ENCODE assay signal across 8 cellular contexts in the genomic region with DNA sequence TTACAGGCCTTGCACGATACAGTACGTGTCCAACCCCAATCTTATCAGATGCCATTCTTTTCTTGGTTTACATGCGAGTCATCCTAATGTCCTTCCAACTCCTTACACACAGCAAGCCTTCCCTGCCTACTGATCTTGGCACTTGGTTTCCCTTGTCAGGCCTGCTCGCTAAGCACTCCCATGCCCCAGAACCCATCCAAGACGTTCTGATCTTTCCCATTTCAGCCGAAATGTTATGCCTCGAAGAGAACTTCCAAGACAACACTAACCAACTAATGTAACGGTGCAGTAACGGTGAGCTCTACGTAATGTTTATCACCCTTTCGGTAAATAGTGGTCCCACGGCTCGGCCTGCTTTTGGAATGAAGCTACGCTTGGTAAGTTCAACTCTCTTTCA. TPM values are rescaled to one million over a fixed set of nuclear protein-coding genes. Genes with fewer than 3 reads are reported as not detected.
A peak's percentile ranks its signal among the peaks of the same experiment; 100 is the strongest.
DNase-seq lines count a peak whose midpoint lies in the region; ATAC-seq and TF ChIP-seq lines count a peak whose summit lies in the region.

No MANE protein-coding gene starts in this region.

- peak overlapping the region; percentile 75 for H3K27ac ChIP-seq in 22Rv1
- peak overlapping the region; percentile 66 for H3K27ac ChIP-seq in HCT116 (ENCODE audit: low read depth, low read length)

- BruUV-seq in HCT116 (replicated peaks; lab: Mats Ljungman, UMichigan), result TSS peak; percentile 63

- peak overlapping the region; percentile 96 for H3K9ac ChIP-seq in HCT116 (ENCODE audit: low read length)

- ATAC-seq in HCT116 (no peak), HG03432 (IDR thresholded peaks at IDR 0.05; ENCODE audit: unreplicated experiment) (no peak), GM21619 (IDR thresholded peaks at IDR 0.05; ENCODE audit: unreplicated experiment) (no peak)

- no peak overlapping the region for H2AFZ ChIP-seq in HCT116 (ENCODE audit: low read depth, low read length, poor library complexity, severe bottlenecking)

- H3K4me1 ChIP-seq in HCT116 (ENCODE audit: control insufficient read depth in 1 of 2, insufficient read depth in 2 of 2, low read length in 2 of 2), result peaks cover 9 to 20% of the 10 kb centered on the region in 2 experiments; a peak in 3 of 4 replicates

- no peak for TF ChIP-seq POLR2A in HCT116 (IDR thresholded peaks at IDR 0.05; ENCODE audit: borderline replicate concordance, extremely low read depth, insufficient read depth, insufficient read length)
- TF ChIP-seq POLR2A in lower leg skin (IDR thresholded peaks at IDR 0.05), result no peak

- H3K27me3 ChIP-seq in HCT116 (ENCODE audit: insufficient read depth, low read length), result no peaks in the 10 kb centered on the region

- 2 to 5% methylated on average over 14 of the region's 14 CpGs for WGBS in lower leg skin, 2 donors

- in situ Hi-C loops in astrocyte of the spinal cord (cut with HindIII; ENCODE audit: low sequenced_read_pairs), result no loop called here

- no peaks in the 10 kb centered on the region for H3K9me3 ChIP-seq in HCT116 (ENCODE audit: control insufficient read depth in 1 of 2, insufficient read depth in 1 of 2, low read depth in 1 of 2, low read length in 2 of 2)

- H3K4me3 ChIP-seq in HCT116 (replicated peaks in 1 of 2; ENCODE audit: low read depth in 1 of 2, low read length in 2 of 2) (peak overlapping the region; percentile 91 to 95), astrocyte of the spinal cord (ENCODE audit: low read depth, low read length) (peak overlapping the region; percentile 94), lower leg skin (ENCODE audit: low read depth, poor library complexity, severe bottlenecking) (peak overlapping the region; percentile 68)

- peak overlapping the region; percentile 79 for H3K4me2 ChIP-seq in HCT116 (ENCODE audit: low read length)

- intact Hi-C loops in HCT116 (cut with micrococcal nuclease) (no loop called here), lower leg skin (cut with DNase I; ENCODE audit: low total_unique reads) (no loop called here)

- peaks cover 29 to 38% of the 10 kb centered on the region in 2 experiments for H3K36me3 ChIP-seq in HCT116 (ENCODE audit: control insufficient read depth in 1 of 2, insufficient read depth in 2 of 2, low read length in 2 of 2)

- RAD21 ChIA-PET in HCT116 (lab: Charles Lee; ENCODE audit: low non-redundant PET in 1 of 2, low total read pairs in 2 of 2, uncharacterized antibody in 2 of 2, unreplicated experiment in 2 of 2), result no interaction called here

- no peak for TF ChIP-seq RAD21 in HCT116 (IDR thresholded peaks at IDR 0.05; ENCODE audit: low read depth)

- CTCF ChIA-PET in HCT116 (lab: Charles Lee), result interaction anchor here (0.9 to 1.4 kb wide), 3 partner anchors 11 to 164 kb away, joined by 3 to 4 read pairs (median 4); no protein-coding TSS in a partner anchor

- DNase-seq in HCT116 (ENCODE audit: low read depth, low spot score), result no peak
- DNase-seq in astrocyte of the spinal cord (ENCODE audit: low read depth, low spot score), result peak; percentile 31
- no peak for DNase-seq in lower leg skin (ENCODE audit: low spot score in 2 of 2)
- no peak for DNase-seq in HuH-7.5 (ENCODE audit: low spot score)
- DNase-seq in NCI-H2029 (lab: John Stamatoyannopoulos, UW), result no peak

- no peaks in the 10 kb centered on the region for H3K9me2 ChIP-seq in HCT116 (ENCODE audit: insufficient read depth)

- POLR2A ChIA-PET in HCT116 (lab: Charles Lee), result interaction anchor here (0.5 kb wide), 1 partner anchor 487 kb away, joined by 4 read pairs; no protein-coding TSS in a partner anchor

- TF ChIP-seq CTCF in 22Rv1 (IDR thresholded peaks at IDR 0.05), result no peak
- no peak for TF ChIP-seq CTCF in HCT116 (IDR thresholded peaks at IDR 0.05 in 2 of 3, conservative IDR thresholded peaks at IDR 0.05 in 1 of 3; ENCODE audit: borderline replicate concordance in 1 of 3, insufficient read depth in 1 of 3, low read depth in 2 of 3, low read length in 2 of 3)
- no peak for TF ChIP-seq CTCF in astrocyte of the spinal cord (IDR thresholded peaks at IDR 0.05; ENCODE audit: low read depth, low read length)
- no peak for TF ChIP-seq CTCF in lower leg skin (IDR thresholded peaks at IDR 0.05)

- H3K79me2 ChIP-seq in HCT116 (ENCODE audit: insufficient read depth, low read length), result peaks cover 56% of the 10 kb centered on the region

- H4K20me1 ChIP-seq in HCT116 (ENCODE audit: insufficient read depth), result no peaks in the 10 kb centered on the region

TF ChIP-seq in HCT116, 20 proteins besides CTCF, POLR2A, EP300 and RAD21 (continues in another document):
- TF ChIP-seq, protein P1, sequence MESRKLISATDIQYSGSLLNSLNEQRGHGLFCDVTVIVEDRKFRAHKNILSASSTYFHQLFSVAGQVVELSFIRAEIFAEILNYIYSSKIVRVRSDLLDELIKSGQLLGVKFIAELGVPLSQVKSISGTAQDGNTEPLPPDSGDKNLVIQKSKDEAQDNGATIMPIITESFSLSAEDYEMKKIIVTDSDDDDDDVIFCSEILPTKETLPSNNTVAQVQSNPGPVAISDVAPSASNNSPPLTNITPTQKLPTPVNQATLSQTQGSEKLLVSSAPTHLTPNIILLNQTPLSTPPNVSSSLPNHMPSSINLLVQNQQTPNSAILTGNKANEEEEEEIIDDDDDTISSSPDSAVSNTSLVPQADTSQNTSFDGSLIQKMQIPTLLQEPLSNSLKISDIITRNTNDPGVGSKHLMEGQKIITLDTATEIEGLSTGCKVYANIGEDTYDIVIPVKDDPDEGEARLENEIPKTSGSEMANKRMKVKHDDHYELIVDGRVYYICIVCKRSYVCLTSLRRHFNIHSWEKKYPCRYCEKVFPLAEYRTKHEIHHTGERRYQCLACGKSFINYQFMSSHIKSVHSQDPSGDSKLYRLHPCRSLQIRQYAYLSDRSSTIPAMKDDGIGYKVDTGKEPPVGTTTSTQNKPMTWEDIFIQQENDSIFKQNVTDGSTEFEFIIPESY (IDR thresholded peaks at IDR 0.05; ENCODE audit: extremely low read depth, insufficient replicate concordance, low read length), result no peak
- TF ChIP-seq FOSL1 (IDR thresholded peaks at IDR 0.05; ENCODE audit: low read depth) (no peak), CBX3 (IDR thresholded peaks at IDR 0.05; ENCODE audit: low read depth) (no peak), YY1 (IDR thresholded peaks at IDR 0.05; ENCODE audit: extremely low read depth, insufficient replicate concordance, low read depth, low read length) (no peak), SIN3A (IDR thresholded peaks at IDR 0.05; ENCODE audit: low read depth) (no peak), TCF7L2 (IDR thresholded peaks at IDR 0.05; ENCODE audit: borderline replicate concordance, extremely low read depth, insufficient read depth, insufficient read length) (no peak), ELF1 (IDR thresholded peaks at IDR 0.05; ENCODE audit: borderline replicate concordance, low read depth) (no peak), ZFX (IDR thresholded peaks at IDR 0.05) (no peak), CEBPB (IDR thresholded peaks at IDR 0.05; ENCODE audit: low read depth) (no peak), EZH2phosphoT487 (IDR thresholded peaks at IDR 0.05; ENCODE audit: borderline replicate concordance) (no peak), POLR2AphosphoS5 (IDR thresholded peaks at IDR 0.05; ENCODE audit: low read depth, low read length) (no peak), ZNF274 (IDR thresholded peaks at IDR 0.05; ENCODE audit: low read depth, low read length) (no peak), EGR1 (IDR thresholded peaks at IDR 0.05; ENCODE audit: low read depth) (no peak), SRF (IDR thresholded peaks at IDR 0.05; ENCODE audit: low read depth) (no peak), EZH2 (IDR thresholded peaks at IDR 0.05) (no peak)
- TF ChIP-seq, protein P2, sequence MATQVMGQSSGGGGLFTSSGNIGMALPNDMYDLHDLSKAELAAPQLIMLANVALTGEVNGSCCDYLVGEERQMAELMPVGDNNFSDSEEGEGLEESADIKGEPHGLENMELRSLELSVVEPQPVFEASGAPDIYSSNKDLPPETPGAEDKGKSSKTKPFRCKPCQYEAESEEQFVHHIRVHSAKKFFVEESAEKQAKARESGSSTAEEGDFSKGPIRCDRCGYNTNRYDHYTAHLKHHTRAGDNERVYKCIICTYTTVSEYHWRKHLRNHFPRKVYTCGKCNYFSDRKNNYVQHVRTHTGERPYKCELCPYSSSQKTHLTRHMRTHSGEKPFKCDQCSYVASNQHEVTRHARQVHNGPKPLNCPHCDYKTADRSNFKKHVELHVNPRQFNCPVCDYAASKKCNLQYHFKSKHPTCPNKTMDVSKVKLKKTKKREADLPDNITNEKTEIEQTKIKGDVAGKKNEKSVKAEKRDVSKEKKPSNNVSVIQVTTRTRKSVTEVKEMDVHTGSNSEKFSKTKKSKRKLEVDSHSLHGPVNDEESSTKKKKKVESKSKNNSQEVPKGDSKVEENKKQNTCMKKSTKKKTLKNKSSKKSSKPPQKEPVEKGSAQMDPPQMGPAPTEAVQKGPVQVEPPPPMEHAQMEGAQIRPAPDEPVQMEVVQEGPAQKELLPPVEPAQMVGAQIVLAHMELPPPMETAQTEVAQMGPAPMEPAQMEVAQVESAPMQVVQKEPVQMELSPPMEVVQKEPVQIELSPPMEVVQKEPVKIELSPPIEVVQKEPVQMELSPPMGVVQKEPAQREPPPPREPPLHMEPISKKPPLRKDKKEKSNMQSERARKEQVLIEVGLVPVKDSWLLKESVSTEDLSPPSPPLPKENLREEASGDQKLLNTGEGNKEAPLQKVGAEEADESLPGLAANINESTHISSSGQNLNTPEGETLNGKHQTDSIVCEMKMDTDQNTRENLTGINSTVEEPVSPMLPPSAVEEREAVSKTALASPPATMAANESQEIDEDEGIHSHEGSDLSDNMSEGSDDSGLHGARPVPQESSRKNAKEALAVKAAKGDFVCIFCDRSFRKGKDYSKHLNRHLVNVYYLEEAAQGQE (IDR thresholded peaks at IDR 0.05; ENCODE audit: low read depth), result no peak
- TF ChIP-seq, protein P3, sequence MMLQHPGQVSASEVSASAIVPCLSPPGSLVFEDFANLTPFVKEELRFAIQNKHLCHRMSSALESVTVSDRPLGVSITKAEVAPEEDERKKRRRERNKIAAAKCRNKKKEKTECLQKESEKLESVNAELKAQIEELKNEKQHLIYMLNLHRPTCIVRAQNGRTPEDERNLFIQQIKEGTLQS (IDR thresholded peaks at IDR 0.05), result no peak

RNA-seq across cellular contexts. Expression of a gene that starts 0.5 kb away (rescaled TPM):
- total RNA-seq in HCT116 (2021; ENCODE audit: unreplicated experiment) (167 TPM), lower leg skin (10 to 100 TPM; 43.1 to 55.6 (median 49.1) TPM)
- polyA plus RNA-seq in HCT116 (2012), result 120 and 128 TPM in 2 replicates

RNA-seq across cellular contexts. Expression of a gene that starts 15.8 kb away (rescaled TPM):
- 2.2 TPM for total RNA-seq in HCT116 (2021; ENCODE audit: unreplicated experiment)
- polyA plus RNA-seq in HCT116 (2012), result 2.3 and 2.7 TPM in 2 replicates
- 10 to 100 TPM in 3 of 4 donors, 1 to 10 TPM in 1; 9.9 to 20.2 (median 14.8) TPM for total RNA-seq in lower leg skin

RNA-seq across cellular contexts. Expression of a gene that starts 16.7 kb away (rescaled TPM):
- 2.1 TPM for total RNA-seq in HCT116 (2021; ENCODE audit: unreplicated experiment)
- polyA plus RNA-seq in HCT116 (2012), result 2.7 and 3.6 TPM in 2 replicates
- 1 to 10 TPM in 3 of 4 donors, under 1 TPM in 1; 0.61 to 6.4 (median 1.9) TPM for total RNA-seq in lower leg skin

RNA-seq across cellular contexts. Expression of a gene that starts 44.4 kb away (rescaled TPM):
- total RNA-seq in HCT116 (2021; ENCODE audit: unreplicated experiment) (6.2 TPM), lower leg skin (10 to 100 TPM; 14.6 to 22.2 (median 18.6) TPM)
- polyA plus RNA-seq in HCT116 (2012), result 5.4 and 5.9 TPM in 2 replicates

RNA-seq across cellular contexts. Expression of a gene that starts 44.6 kb away (rescaled TPM):
- total RNA-seq in HCT116 (2021; ENCODE audit: unreplicated experiment), result not detected
- not detected in 2 replicates for polyA plus RNA-seq in HCT116 (2012)
- 10 to 100 TPM in 3 of 4 donors, 1 to 10 TPM in 1; 7.7 to 72.1 (median 45.0) TPM for total RNA-seq in lower leg skin
